ENCODE assay signal across 10 cellular contexts in genomic region chr7:4931932-4932331, GRCh38. TPM values are rescaled to one million over a fixed set of nuclear protein-coding genes. Genes with fewer than 3 reads are reported as not detected.
DNase-seq lines count a peak whose midpoint lies in the region; ATAC-seq and TF ChIP-seq lines count a peak whose summit lies in the region.
"Had no signal": no experiment of that assay in that cellular context is flagged by ENCODE, and none has a peak within 500 bp of the region (broad histone marks: within the 10 kb centered on the region; RNA-seq: fewer than 3 reads in every experiment).

No MANE protein-coding gene starts in this region.

- TF ChIP-seq CTCF in Calu3 (IDR thresholded peaks at IDR 0.05; ENCODE audit: unreplicated experiment) (no peak), WTC11 (IDR thresholded peaks at IDR 0.05) (no peak), spleen (IDR thresholded peaks at IDR 0.05 in 8 of 11, conservative IDR thresholded peaks at IDR 0.05 in 3 of 11) (no peak)

- H3K4me1 ChIP-seq in spleen = no peaks in the 10 kb centered on the region
- H3K4me1 ChIP-seq: ascending aorta had no signal

- no peaks in the 10 kb centered on the region for H3K9me3 ChIP-seq in spleen
- H3K9me3 ChIP-seq: ascending aorta had no signal

- ATAC-seq in WTC11 = peak; percentile 87
- no peak for ATAC-seq in GM21576 (IDR thresholded peaks at IDR 0.05; ENCODE audit: unreplicated experiment)
- no peak for ATAC-seq in HG02759 (IDR thresholded peaks at IDR 0.05; ENCODE audit: unreplicated experiment)
- no peak for ATAC-seq in HG02798 (IDR thresholded peaks at IDR 0.05; ENCODE audit: poor library complexity, unreplicated experiment)

- TF ChIP-seq POLR2A in spleen (IDR thresholded peaks at IDR 0.05) = no peak

- BruUV-seq in Calu3 (replicated peaks; lab: Mats Ljungman, UMichigan) = no TSS peak

- H3K36me3 ChIP-seq in spleen = no peaks in the 10 kb centered on the region
- H3K36me3 ChIP-seq: ascending aorta had no signal

- DNase-seq in Calu3 = peak; percentile 94
- DNase-seq in NAMALWA (ENCODE audit: low spot score) = peak; percentile 42
- peak; percentile 56 for DNase-seq in WTC11 (ENCODE audit: low spot score)
- peak; percentile 90 for DNase-seq in midbrain (lab: John Stamatoyannopoulos, UW)
- DNase-seq in spleen = no peak

- peaks cover 0 to 44% (median 0%) of the 10 kb centered on the region in 7 donors for H3K27me3 ChIP-seq in spleen (replicated peaks in 1 of 7)
- H3K27me3 ChIP-seq: ascending aorta had no signal

- intact Hi-C loops in Calu3 (cut with micrococcal nuclease; ENCODE audit: unreplicated experiment) = no loop called here
- intact Hi-C loops in spleen (cut with DNase I; ENCODE audit: low total_unique reads) = no loop called here

- no peak overlapping the region for H3K4me3 ChIP-seq in spleen
- H3K4me3 ChIP-seq: ascending aorta had no signal

- 58 to 71% (median 64%) methylated on average over 11 of the region's 11 CpGs for WGBS in spleen, 5 donors

- CTCF ChIA-PET in Calu3 (lab: Charles Lee) = interaction anchor here (0.7 kb wide), 1 partner anchor 9 kb away, joined by 4 read pairs; no protein-coding TSS in a partner anchor
- CTCF ChIA-PET in WTC11 (lab: Charles Lee) = no interaction called here

- no peak overlapping the region for H3K27ac Mint-ChIP-seq in Calu3 (ENCODE audit: unreplicated experiment)
- H3K27ac Mint-ChIP-seq in WTC11 = no peak overlapping the region

- H3K4me1 Mint-ChIP-seq in Calu3 (ENCODE audit: low read depth, unreplicated experiment) (no peaks in the 10 kb centered on the region), WTC11 (no peaks in the 10 kb centered on the region)

- POLR2A ChIA-PET in WTC11 (lab: Charles Lee) = no interaction called here

- H3K4me3 Mint-ChIP-seq in Calu3 (ENCODE audit: low read depth, unreplicated experiment) (no peak overlapping the region), WTC11 (no peak overlapping the region)

- H3K9me3 Mint-ChIP-seq in Calu3 (ENCODE audit: low read depth, unreplicated experiment) (no peaks in the 10 kb centered on the region), WTC11 (no peaks in the 10 kb centered on the region)

- H3K36me3 Mint-ChIP-seq in Calu3 (ENCODE audit: insufficient read depth, unreplicated experiment) (peaks cover 8% of the 10 kb centered on the region), WTC11 (no peaks in the 10 kb centered on the region)

- H3K27me3 Mint-ChIP-seq in Calu3 (ENCODE audit: unreplicated experiment) (peaks cover 17% of the 10 kb centered on the region), WTC11 (ENCODE audit: low read depth) (no peaks in the 10 kb centered on the region)

- H3K27ac ChIP-seq in spleen = no peak overlapping the region
- H3K27ac ChIP-seq: ascending aorta had no signal

TF ChIP-seq in WTC11, 78 proteins besides CTCF, POLR2A, EP300 and RAD21:
- TF ChIP-seq ZNF263 (CRISPR knock-in tag; IDR thresholded peaks at IDR 0.05; ENCODE audit: low read depth) (no peak), ZNF423 (CRISPR knock-in tag; IDR thresholded peaks at IDR 0.05) (peak; percentile 68; the same call in 1 of the 2 replicates)

RNA-seq across cellular contexts. Expression of gene MMD2, which starts 27.1 kb away (rescaled TPM):
- not detected in 2 replicates for total RNA-seq in Calu3 (2022)
- total RNA-seq in WTC11 (2021) = 0.09 TPM in 1 of 3 replicates, not detected in the others
- not detected for total RNA-seq in spleen
- polyA plus RNA-seq in spleen = not detected
- total RNA-seq: ascending aorta, osteocyte had no signal

RNA-seq across cellular contexts. Expression of gene RADIL, which starts 48.4 kb away (rescaled TPM):
- total RNA-seq in Calu3 (2022) (0.83 and 1.8 TPM in 2 replicates), WTC11 (2021) (8.6 to 12.1 TPM (median 11.1 TPM) in 3 replicates), spleen (1 to 10 TPM in 6 of 7 donors, under 1 TPM in 1; 0.74 to 2.8 (median 1.7) TPM)
- under 1 TPM; 0.24 to 0.93 (median 0.63) TPM for polyA plus RNA-seq in spleen
